10 cellular contexts compared by ENCODE assay signal in genomic region chr20:45346851-45347250, GRCh38. TPM values are rescaled to one million over a fixed set of nuclear protein-coding genes. Genes with fewer than 3 reads are reported as not detected.
DNase-seq lines count a peak whose midpoint lies in the region; FAIRE-seq and TF ChIP-seq lines count a peak whose summit lies in the region.
"Had no signal": no experiment of that assay in that cellular context is flagged by ENCODE, and none has a peak within 500 bp of the region (broad histone marks: within the 10 kb centered on the region; RNA-seq: fewer than 3 reads in every experiment).

No MANE protein-coding gene starts in this region.

- no peak overlapping the region for H2AFZ ChIP-seq in PC-9
- H2AFZ ChIP-seq in endothelial cell of umbilical vein (ENCODE audit: low read depth, low read length), result no peak overlapping the region
- H2AFZ ChIP-seq in osteoblast (ENCODE audit: low read length), result no peak overlapping the region

- H3K9ac ChIP-seq in endothelial cell of umbilical vein (replicated peaks; ENCODE audit: extremely low read depth, insufficient read depth, low read length), result no peak overlapping the region

- no peaks in the 10 kb centered on the region for H3K27me3 ChIP-seq in PC-9 (ENCODE audit: insufficient read depth, low read depth)
- H3K27me3 ChIP-seq in endothelial cell of umbilical vein (ENCODE audit: control insufficient read depth in 2 of 2, insufficient read depth in 2 of 2, low read length in 2 of 2), result no peaks in the 10 kb centered on the region
- no peaks in the 10 kb centered on the region for H3K27me3 ChIP-seq in osteoblast (ENCODE audit: insufficient read depth, low read length)

- POLR2A ChIA-PET in PC-9 (lab: Charles Lee; ENCODE audit: unreplicated experiment), result interaction anchor here (0.6 to 2.4 kb wide), 5 partner anchors 10 to 1060 kb away, joined by 5 to 13 read pairs (median 6); partner anchors contain the start of gene SYS1
- POLR2A ChIA-PET in endothelial cell of umbilical vein (lab: Charles Lee), result interaction anchor here (0.8 to 3.5 kb wide), 6 partner anchors 10 to 27 kb away, joined by 4 to 52 read pairs (median 8); partner anchors contain the start of gene SYS1

- H3K4me2 ChIP-seq in PC-9 (peak overlapping the region; percentile 93), endothelial cell of umbilical vein (ENCODE audit: insufficient read depth, low read length) (peak overlapping the region; percentile 89), osteoblast (ENCODE audit: insufficient read depth, low read length) (peak overlapping the region; percentile 91)

- no TSS peak for BruUV-seq in PC-9 (replicated peaks; lab: Mats Ljungman, UMichigan)
- no TSS peak for BruUV-seq in endothelial cell of umbilical vein (replicated peaks; lab: Mats Ljungman, UMichigan)

- H3K4me1 ChIP-seq in PC-9 (replicated peaks; ENCODE audit: insufficient read depth), result peaks cover 57% of the 10 kb centered on the region
- peaks cover 62% of the 10 kb centered on the region for H3K4me1 ChIP-seq in endothelial cell of umbilical vein (ENCODE audit: control insufficient read depth, extremely low read depth, insufficient read depth, low read length)
- peaks cover 57% of the 10 kb centered on the region for H3K4me1 ChIP-seq in osteoblast (ENCODE audit: insufficient read depth, low read length)

- intact Hi-C loops in PC-9 (cut with micrococcal nuclease; ENCODE audit: unreplicated experiment) (no loop called here), endothelial cell of umbilical vein (cut with micrococcal nuclease) (loop anchor here (10.0 kb wide), 1 partner anchor 568 kb away; the partner anchor contains the start of gene PLTP)

- FAIRE-seq in endothelial cell of umbilical vein (lab: Jason Lieb, UNC) (peak; percentile 63), GM12892 (lab: Jason Lieb, UNC) (no peak)

- no peaks in the 10 kb centered on the region for H3K36me3 ChIP-seq in PC-9 (ENCODE audit: low read depth)
- no peaks in the 10 kb centered on the region for H3K36me3 ChIP-seq in endothelial cell of umbilical vein (ENCODE audit: control insufficient read depth in 2 of 2, extremely low read depth in 1 of 2, insufficient read depth in 2 of 2, low read length in 2 of 2)
- H3K36me3 ChIP-seq in osteoblast (ENCODE audit: insufficient read depth, low read length), result peaks cover 25% of the 10 kb centered on the region

- TF ChIP-seq CTCF in C4-2B (conservative IDR thresholded peaks at IDR 0.05) (no peak), PC-9 (conservative IDR thresholded peaks at IDR 0.05) (no peak), endothelial cell of umbilical vein (IDR thresholded peaks at IDR 0.05; ENCODE audit: extremely low read depth in 1 of 2, insufficient read depth in 1 of 2, low read depth in 1 of 2, low read length in 2 of 2) (no peak), osteoblast (IDR thresholded peaks at IDR 0.05; ENCODE audit: extremely low read depth, low read depth, low read length) (no peak)

- H4K20me1 ChIP-seq in PC-9 (ENCODE audit: insufficient read depth), result peaks cover 6% of the 10 kb centered on the region; the same call in 1 of the 2 replicates
- no peaks in the 10 kb centered on the region for H4K20me1 ChIP-seq in endothelial cell of umbilical vein (replicated peaks; ENCODE audit: control insufficient read depth, extremely low read depth, insufficient read depth, low read length)
- peaks cover 46% of the 10 kb centered on the region for H4K20me1 ChIP-seq in osteoblast (ENCODE audit: insufficient read depth, low read length)

- TF ChIP-seq POLR2A in endothelial cell of umbilical vein (IDR thresholded peaks at IDR 0.05; ENCODE audit: low read depth, low read length), result no peak
- TF ChIP-seq POLR2A in GM12892 (IDR thresholded peaks at IDR 0.05; ENCODE audit: low read depth, low read length), result no peak

- H3K79me2 ChIP-seq in PC-9 (ENCODE audit: low read depth), result peaks cover 57% of the 10 kb centered on the region
- H3K79me2 ChIP-seq in endothelial cell of umbilical vein (ENCODE audit: control insufficient read depth, insufficient read depth, low read length), result peaks cover 55% of the 10 kb centered on the region
- peaks cover 64% of the 10 kb centered on the region for H3K79me2 ChIP-seq in osteoblast (ENCODE audit: insufficient read depth, low read length)

- CTCF ChIA-PET in PC-9 (lab: Charles Lee) (interaction anchor here (1.2 kb wide), 1 partner anchor 27 kb away, joined by 3 read pairs; no protein-coding TSS in a partner anchor), endothelial cell of umbilical vein (lab: Charles Lee) (interaction anchor here (0.6 to 4.7 kb wide), 10 partner anchors 9 to 424 kb away, joined by 3 to 28 read pairs (median 7); partner anchors contain the start of gene SYS1)

- peak in 1 of 2 experiments; percentile 50 for DNase-seq in PC-9
- DNase-seq in endothelial cell of umbilical vein (ENCODE audit: low read depth, low spot score), result no peak
- DNase-seq in osteoblast (ENCODE audit: insufficient read length, low spot score, missing footprints), result peak; percentile 45
- no peak for DNase-seq in stimulated activated CD4-positive, alpha-beta T cell treated with anti-CD3 and anti-CD28 coated beads, Interleukin-4, amount 100 ng/mL, for 24 hours
- no peak for DNase-seq in anterior cingulate cortex (lab: John Stamatoyannopoulos, UW)
- no peak for DNase-seq in GM12892 (ENCODE audit: insufficient read length)
- no peak for DNase-seq in D341Med (ENCODE audit: low spot score)

- H3K9me3 ChIP-seq in PC-9 (ENCODE audit: insufficient read depth, low read depth) (no peaks in the 10 kb centered on the region), endothelial cell of umbilical vein (replicated peaks; ENCODE audit: control insufficient read depth, insufficient read depth, low read length) (no peaks in the 10 kb centered on the region), osteoblast (ENCODE audit: low read depth, low read length) (no peaks in the 10 kb centered on the region)

- no peaks in the 10 kb centered on the region for H3K9me1 ChIP-seq in endothelial cell of umbilical vein (replicated peaks; ENCODE audit: control insufficient read depth, extremely low read depth, insufficient read depth, low read length)

- peaks cover 67% of the 10 kb centered on the region for H3F3A ChIP-seq in PC-9 (ENCODE audit: insufficient read depth, low read depth)

- H3K27ac ChIP-seq in C4-2B, result peak overlapping the region; percentile 89
- H3K27ac ChIP-seq in PC-9, result peak overlapping the region; percentile 92
- no peak overlapping the region for H3K27ac ChIP-seq in endothelial cell of umbilical vein (ENCODE audit: insufficient read depth, low read depth, low read length)
- H3K27ac ChIP-seq in osteoblast (ENCODE audit: low read depth, low read length), result peak overlapping the region; percentile 100

- H3K4me3 ChIP-seq in PC-9, result peak overlapping the region; percentile 76
- no peak overlapping the region for H3K4me3 ChIP-seq in endothelial cell of umbilical vein (replicated peaks in 1 of 3; ENCODE audit: insufficient read depth in 1 of 3, low read depth in 1 of 3, low read length in 3 of 3)
- peak overlapping the region; percentile 90 for H3K4me3 ChIP-seq in osteoblast (ENCODE audit: insufficient read depth, low read length)

- dilution Hi-C loops in endothelial cell of umbilical vein (cut with MboI; ENCODE audit: extremely low pct_ligation_motif_present, low sequenced_read_pairs), result no loop called here

- H3K9me2 ChIP-seq in PC-9 (ENCODE audit: insufficient read depth), result no peaks in the 10 kb centered on the region

RNA-seq across cellular contexts. Expression of gene SDC4, which starts 1.4 kb away (rescaled TPM):
- total RNA-seq in PC-9 (2021), result 114 and 117 TPM in 2 replicates
- 28.7 and 32.0 TPM in 2 replicates for total RNA-seq in endothelial cell of umbilical vein
- 23.1 and 26.3 TPM in 2 replicates for polyA plus RNA-seq in endothelial cell of umbilical vein
- 21.9 and 24.6 TPM in 2 replicates for polyA plus RNA-seq in endothelial cell of umbilical vein (2011; cell fraction: cytosol; rRNA removed)
- polyA plus RNA-seq in endothelial cell of umbilical vein (2011; cell fraction: nucleus; rRNA removed), result 12.5 and 13.1 TPM in 2 replicates
- polyA plus RNA-seq in endothelial cell of umbilical vein (2012), result 39.6 and 39.9 TPM in 2 replicates
- 35.6 and 41.7 TPM in 2 replicates for polyA minus RNA-seq in endothelial cell of umbilical vein
- 39.9 TPM for polyA minus RNA-seq in endothelial cell of umbilical vein (2011; cell fraction: cytosol; rRNA and poly(A)+ RNA removed)
- polyA minus RNA-seq in endothelial cell of umbilical vein (2011; cell fraction: nucleus; rRNA and poly(A)+ RNA removed), result 5.9 and 7.6 TPM in 2 replicates
- 182 and 267 TPM in 2 replicates for total RNA-seq in osteoblast
- polyA plus RNA-seq in GM12892 (2012; ENCODE audit: missing spikeins), result 3.3 TPM

RNA-seq across cellular contexts. Expression of gene SYS1, which starts 16.1 kb away (rescaled TPM):
- total RNA-seq in PC-9 (2021) (35.1 and 38.8 TPM in 2 replicates), endothelial cell of umbilical vein (22.3 and 27.4 TPM in 2 replicates), osteoblast (26.5 and 31.8 TPM in 2 replicates)
- 79.6 and 91.8 TPM in 2 replicates for polyA plus RNA-seq in endothelial cell of umbilical vein
- polyA plus RNA-seq in endothelial cell of umbilical vein (2011; cell fraction: cytosol; rRNA removed), result 45.7 and 47.1 TPM in 2 replicates
- 27.8 and 30.1 TPM in 2 replicates for polyA plus RNA-seq in endothelial cell of umbilical vein (2011; cell fraction: nucleus; rRNA removed)
- polyA plus RNA-seq in endothelial cell of umbilical vein (2012), result 21.2 and 22.0 TPM in 2 replicates
- polyA minus RNA-seq in endothelial cell of umbilical vein, result 65.4 and 73.2 TPM in 2 replicates
- 34.8 TPM for polyA minus RNA-seq in endothelial cell of umbilical vein (2011; cell fraction: cytosol; rRNA and poly(A)+ RNA removed)
- polyA minus RNA-seq in endothelial cell of umbilical vein (2011; cell fraction: nucleus; rRNA and poly(A)+ RNA removed), result 34.8 and 36.4 TPM in 2 replicates
- 5.2 TPM for polyA plus RNA-seq in GM12892 (2012; ENCODE audit: missing spikeins)

RNA-seq across cellular contexts. Expression of gene TP53TG5, which starts 31.3 kb away (rescaled TPM):
- 0.23 TPM in 1 of 2 replicates, not detected in the other for total RNA-seq in PC-9 (2021)
- total RNA-seq in endothelial cell of umbilical vein, result not detected in 2 replicates
- polyA plus RNA-seq in endothelial cell of umbilical vein, result not detected in 2 replicates
- not detected in 2 replicates for polyA plus RNA-seq in endothelial cell of umbilical vein (2011; cell fraction: cytosol; rRNA removed)
- polyA plus RNA-seq in endothelial cell of umbilical vein (2011; cell fraction: nucleus; rRNA removed), result not detected in 2 replicates
- polyA plus RNA-seq in endothelial cell of umbilical vein (2012), result 0.12 and 0.22 TPM in 2 replicates
- not detected in 2 replicates for polyA minus RNA-seq in endothelial cell of umbilical vein
- polyA minus RNA-seq in endothelial cell of umbilical vein (2011; cell fraction: cytosol; rRNA and poly(A)+ RNA removed), result not detected
- polyA minus RNA-seq in endothelial cell of umbilical vein (2011; cell fraction: nucleus; rRNA and poly(A)+ RNA removed), result not detected in 2 replicates
- not detected in 2 replicates for total RNA-seq in osteoblast
- 0.28 TPM for polyA plus RNA-seq in GM12892 (2012; ENCODE audit: missing spikeins)

RNA-seq across cellular contexts. Expression of gene MATN4, which starts 38.8 kb away (rescaled TPM):
- total RNA-seq in PC-9 (2021), result 0.33 and 0.60 TPM in 2 replicates
- 0.14 TPM in 1 of 2 replicates, not detected in the other for total RNA-seq in endothelial cell of umbilical vein
- polyA plus RNA-seq in endothelial cell of umbilical vein, result 0.10 and 0.11 TPM in 2 replicates
- polyA plus RNA-seq in endothelial cell of umbilical vein (2011; cell fraction: cytosol; rRNA removed), result 0.03 TPM in 1 of 2 replicates, not detected in the other
- polyA plus RNA-seq in endothelial cell of umbilical vein (2011; cell fraction: nucleus; rRNA removed), result not detected in 2 replicates
- not detected in 2 replicates for polyA plus RNA-seq in endothelial cell of umbilical vein (2012)
- 0.11 and 0.17 TPM in 2 replicates for polyA minus RNA-seq in endothelial cell of umbilical vein
- polyA minus RNA-seq in endothelial cell of umbilical vein (2011; cell fraction: cytosol; rRNA and poly(A)+ RNA removed), result not detected
- polyA minus RNA-seq in endothelial cell of umbilical vein (2011; cell fraction: nucleus; rRNA and poly(A)+ RNA removed), result not detected in 2 replicates
- total RNA-seq in osteoblast, result under 0.01 TPM in 1 of 2 replicates, not detected in the other
- not detected for polyA plus RNA-seq in GM12892 (2012; ENCODE audit: missing spikeins)

RNA-seq across cellular contexts. Expression of gene RBPJL, which starts 40.2 kb away (rescaled TPM):
- not detected in 2 replicates for total RNA-seq in PC-9 (2021)
- not detected in 2 replicates for total RNA-seq in endothelial cell of umbilical vein
- polyA plus RNA-seq in endothelial cell of umbilical vein, result not detected in 2 replicates
- polyA plus RNA-seq in endothelial cell of umbilical vein (2011; cell fraction: cytosol; rRNA removed), result not detected in 2 replicates
- polyA plus RNA-seq in endothelial cell of umbilical vein (2011; cell fraction: nucleus; rRNA removed), result not detected in 2 replicates
- not detected in 2 replicates for polyA plus RNA-seq in endothelial cell of umbilical vein (2012)
- polyA minus RNA-seq in endothelial cell of umbilical vein, result not detected in 2 replicates
- polyA minus RNA-seq in endothelial cell of umbilical vein (2011; cell fraction: cytosol; rRNA and poly(A)+ RNA removed), result not detected
- not detected in 2 replicates for polyA minus RNA-seq in endothelial cell of umbilical vein (2011; cell fraction: nucleus; rRNA and poly(A)+ RNA removed)
- total RNA-seq in osteoblast, result not detected in 2 replicates
- not detected for polyA plus RNA-seq in GM12892 (2012; ENCODE audit: missing spikeins)
- total RNA-seq: activated CD8-positive, alpha-beta memory T cell treated with anti-CD3 and anti-CD28 coated beads for 36 hours; omental fat pad had no signal

Comparison
In these comparisons a context has a peak if more than half of its experiments do, and no peak if none do; other contexts are left out.
1. H3K4me3 ChIP-seq: peak in PC-9 (single experiment) and osteoblast (single experiment); none in endothelial cell of umbilical vein (0 of 3).
2. Peak in every context shown above with its lines, with median percentiles within 50 percentile points of each other: H3K4me2 ChIP-seq.